ENCODE assay signal across 25 cellular contexts in genomic region chr4:152523731-152524130, GRCh38. TPM values are rescaled to one million over a fixed set of nuclear protein-coding genes. Genes with fewer than 3 reads are reported as not detected.
DNase-seq lines count a peak whose midpoint lies in the region; ATAC-seq, FAIRE-seq and TF ChIP-seq lines count a peak whose summit lies in the region.
"Had no signal": no experiment of that assay in that cellular context is flagged by ENCODE, and none has a peak within 500 bp of the region (broad histone marks: within the 10 kb centered on the region; RNA-seq: fewer than 3 reads in every experiment).

No MANE protein-coding gene starts in this region.

- POLR2A ChIA-PET in GM12878 (lab: Charles Lee) = interaction anchor here (0.8 to 4.3 kb wide), 10 partner anchors 10 to 54 kb away, joined by 3 to 37 read pairs (median 8); partner anchors contain the start of gene FBXW7
- POLR2A ChIA-PET in SK-N-SH (lab: Yijun Ruan, JAX) = no interaction called here

- TF ChIP-seq CTCF in GM12878 (IDR thresholded peaks at IDR 0.05 in 2 of 3, conservative IDR thresholded peaks at IDR 0.05 in 1 of 3; ENCODE audit: control insufficient read depth in 2 of 3, extremely low read depth in 1 of 3, insufficient read depth in 1 of 3, low read depth in 3 of 3, low read length in 3 of 3) = no peak
- no peak for TF ChIP-seq CTCF in right lobe of liver (IDR thresholded peaks at IDR 0.05)
- TF ChIP-seq CTCF in kidney (IDR thresholded peaks at IDR 0.05; ENCODE audit: borderline replicate concordance, extremely low read depth, insufficient read depth) = no peak
- TF ChIP-seq CTCF in SK-N-SH (IDR thresholded peaks at IDR 0.05) = no peak

- ATAC-seq in CD4-positive, CD25-positive, alpha-beta regulatory T cell (ENCODE audit: low read depth in 2 of 2) = no peak
- ATAC-seq in GM12878 = no peak
- ATAC-seq in right lobe of liver = peak; percentile 54 to 76 (median 68)
- ATAC-seq: A549, GM23338 had no signal

- DNase-seq in CD4-positive, CD25-positive, alpha-beta regulatory T cell = no peak
- DNase-seq in GM18507 (ENCODE audit: extremely low spot score, insufficient read length, low read depth) (no peak), GM12878 (ENCODE audit: low read depth, low spot score) (no peak), right lobe of liver (no peak), NAMALWA (ENCODE audit: low spot score) (no peak), kidney (no peak), SK-N-SH (no peak)
- DNase-seq: EL, GF-D8, Kasumi-1, MM.1S, NCI-H1092, NCI-H1436, NCI-H187 treated with DMSO at 0.1 percent for 48 hours, NCI-H345, NCI-H524, NCI-H82, OCI-M1, SJCRH30 had no signal

- H3K36me3 ChIP-seq in CD4-positive, CD25-positive, alpha-beta regulatory T cell (ENCODE audit: control insufficient read depth, insufficient read depth, low read length) = peaks cover 4% of the 10 kb centered on the region
- peaks cover 0 to 16% of the 10 kb centered on the region in 2 experiments; a peak in 2 of 4 replicates for H3K36me3 ChIP-seq in GM12878 (ENCODE audit: control insufficient read depth in 2 of 2, insufficient read depth in 2 of 2, low read length in 1 of 2)
- no peaks in the 10 kb centered on the region for H3K36me3 ChIP-seq in right lobe of liver
- H3K36me3 ChIP-seq in kidney (ENCODE audit: control insufficient read depth in 1 of 2, insufficient read depth in 2 of 2, low read length in 2 of 2) = no peaks in the 10 kb centered on the region
- no peaks in the 10 kb centered on the region for H3K36me3 ChIP-seq in SK-N-SH (replicated peaks in 1 of 2; ENCODE audit: control insufficient read depth in 1 of 2, insufficient read depth in 2 of 2, low read length in 1 of 2)
- H3K36me3 ChIP-seq: HAP-1, SJCRH30 had no signal

- peaks cover 0 to 2% (median 0%) of the 10 kb centered on the region in 7 donors for H3K9me3 Mint-ChIP-seq in CD4-positive, CD25-positive, alpha-beta regulatory T cell
- H3K9me3 Mint-ChIP-seq: GM23338 had no signal

- intact Hi-C loops in GM12878 (cut with micrococcal nuclease; ENCODE audit: unreplicated experiment) = no loop called here
- intact Hi-C loops in right lobe of liver (cut with DNase I) = no loop called here
- intact Hi-C loops in kidney (cut with DNase I) = no loop called here

- peaks cover 5% of the 10 kb centered on the region for H3F3A ChIP-seq in SK-N-SH (replicated peaks; ENCODE audit: insufficient read depth)

- peak overlapping the region in 1 of 4 donors; percentile 17 for H3K4me3 Mint-ChIP-seq in CD4-positive, CD25-positive, alpha-beta regulatory T cell
- H3K4me3 Mint-ChIP-seq: B cell, CD14-positive monocyte, GM23338 had no signal

- peak overlapping the region; percentile 16 for H3K4me3 ChIP-seq in CD4-positive, CD25-positive, alpha-beta regulatory T cell (ENCODE audit: low read depth, low read length)
- no peak overlapping the region for H3K4me3 ChIP-seq in GM12878
- no peak overlapping the region for H3K4me3 ChIP-seq in right lobe of liver
- no peak overlapping the region for H3K4me3 ChIP-seq in kidney (ENCODE audit: low read length in 2 of 2)
- no peak overlapping the region for H3K4me3 ChIP-seq in SK-N-SH (ENCODE audit: low read depth in 2 of 2, low read length in 1 of 2)
- H3K4me3 ChIP-seq: A549, GM23338, HAP-1, SJCRH30 had no signal

- peak overlapping the region; percentile 10 for H3K27ac ChIP-seq in CD4-positive, CD25-positive, alpha-beta regulatory T cell (ENCODE audit: insufficient read depth, low read length, poor library complexity, severe bottlenecking)
- H3K27ac ChIP-seq in GM12878 (ENCODE audit: control insufficient read depth, insufficient read depth) (peak overlapping the region; percentile 37), right lobe of liver (no peak overlapping the region), kidney (ENCODE audit: low read depth in 2 of 2, low read length in 2 of 2) (no peak overlapping the region), SK-N-SH (ENCODE audit: low read depth in 2 of 2, low read length in 1 of 2) (no peak overlapping the region)
- H3K27ac ChIP-seq: A549, SJCRH30 had no signal

- no peaks in the 10 kb centered on the region for H3K9me2 ChIP-seq in SK-N-SH

- WGBS in GM12878 (ENCODE audit: insufficient coverage, insufficient replicate concordance, low lambda C conversion rate, missing lambda C conversion rate) = 35% methylated on average over 1 of the region's 1 CpG
- 16% methylated on average over 1 of the region's 1 CpG for WGBS in right lobe of liver (ENCODE audit: insufficient coverage, low coverage, low lambda C conversion rate, missing lambda C conversion rate)
- WGBS in SK-N-SH (ENCODE audit: low lambda C conversion rate) = 68% methylated on average over 1 of the region's 1 CpG

- H4K20me1 ChIP-seq in GM12878 (ENCODE audit: control insufficient read depth, insufficient read depth) (no peaks in the 10 kb centered on the region), SK-N-SH (ENCODE audit: insufficient read depth) (peaks cover 34% of the 10 kb centered on the region)

- in situ Hi-C loops in GM12878 (cut with MboI) = no loop called here

- CTCF ChIA-PET in GM12878 (lab: Yijun Ruan, JAX) (interaction anchor here (0.8 to 8.3 kb wide), 13 partner anchors 8 to 117 kb away, joined by 3 to 80 read pairs (median 6); partner anchors contain the start of gene FBXW7), SK-N-SH (lab: Yijun Ruan, JAX) (interaction anchor here (0.6 to 4.3 kb wide), 3 partner anchors 9 to 23 kb away, joined by 3 to 42 read pairs (median 3); no protein-coding TSS in a partner anchor)

- H3K79me2 ChIP-seq in GM12878 (ENCODE audit: control insufficient read depth, insufficient read depth, low read length) (peaks cover 96% of the 10 kb centered on the region), SK-N-SH (ENCODE audit: insufficient read depth) (peaks cover 100% of the 10 kb centered on the region)

- H3K36me3 Mint-ChIP-seq in CD4-positive, CD25-positive, alpha-beta regulatory T cell = peaks cover 34% of the 10 kb centered on the region

- no peaks in the 10 kb centered on the region for H3K27me3 ChIP-seq in CD4-positive, CD25-positive, alpha-beta regulatory T cell (ENCODE audit: control insufficient read depth, insufficient read depth, low read length)
- H3K27me3 ChIP-seq in GM12878 (replicated peaks in 1 of 2; ENCODE audit: control insufficient read depth in 2 of 2, insufficient read depth in 2 of 2, low read length in 1 of 2) = no peaks in the 10 kb centered on the region
- H3K27me3 ChIP-seq in right lobe of liver = no peaks in the 10 kb centered on the region
- no peaks in the 10 kb centered on the region for H3K27me3 ChIP-seq in SK-N-SH (ENCODE audit: insufficient read depth)
- H3K27me3 ChIP-seq: SJCRH30 had no signal

- RAD21 ChIA-PET in GM12878 (lab: Charles Lee; ENCODE audit: unreplicated experiment) = interaction anchor here (1.0 to 7.2 kb wide), 15 partner anchors 8 to 211 kb away, joined by 3 to 114 read pairs (median 6); partner anchors contain the start of gene FBXW7

- TF ChIP-seq RAD21 in GM12878 (IDR thresholded peaks at IDR 0.05; ENCODE audit: insufficient read depth, low read depth, low read length) (no peak), SK-N-SH (IDR thresholded peaks at IDR 0.05; ENCODE audit: low read length) (no peak)

- no peak for TF ChIP-seq EP300 in GM12878 (IDR thresholded peaks at IDR 0.05; ENCODE audit: borderline replicate concordance in 1 of 2, control insufficient read depth in 1 of 2, low read depth in 2 of 2, low read length in 2 of 2)
- no peak for TF ChIP-seq EP300 in SK-N-SH (IDR thresholded peaks at IDR 0.05; ENCODE audit: borderline replicate concordance in 1 of 2, low read depth in 1 of 2, low read length in 1 of 2)

- H3K9me3 ChIP-seq in CD4-positive, CD25-positive, alpha-beta regulatory T cell (ENCODE audit: control insufficient read depth in 2 of 2, low read length in 2 of 2) = no peaks in the 10 kb centered on the region
- H3K9me3 ChIP-seq in GM12878 (replicated peaks; ENCODE audit: control insufficient read depth, insufficient read depth, low read length) = peaks cover 6% of the 10 kb centered on the region
- H3K9me3 ChIP-seq in right lobe of liver = no peaks in the 10 kb centered on the region
- H3K9me3 ChIP-seq in kidney (ENCODE audit: control insufficient read depth in 1 of 2, low read length in 2 of 2) = no peaks in the 10 kb centered on the region
- H3K9me3 ChIP-seq in SK-N-SH = no peaks in the 10 kb centered on the region
- H3K9me3 ChIP-seq: A549, HAP-1, SJCRH30 had no signal

- H3K27ac Mint-ChIP-seq in CD4-positive, CD25-positive, alpha-beta regulatory T cell = peak overlapping the region in 1 of 3 donors; percentile 60
- H3K27ac Mint-ChIP-seq: B cell, CD14-positive monocyte, GM23338 had no signal

- TF ChIP-seq POLR2A in GM12878 (IDR thresholded peaks at IDR 0.05; ENCODE audit: low read depth, low read length) (no peak), right lobe of liver (IDR thresholded peaks at IDR 0.05) (no peak)

- no peaks in the 10 kb centered on the region for H3K27me3 Mint-ChIP-seq in CD4-positive, CD25-positive, alpha-beta regulatory T cell
- H3K27me3 Mint-ChIP-seq: B cell had no signal

- peaks cover 47% of the 10 kb centered on the region for H3K4me1 ChIP-seq in CD4-positive, CD25-positive, alpha-beta regulatory T cell (ENCODE audit: control insufficient read depth, insufficient read depth, low read length, poor library complexity, severe bottlenecking)
- peaks cover 50% of the 10 kb centered on the region for H3K4me1 ChIP-seq in GM12878 (ENCODE audit: control insufficient read depth, insufficient read depth, low read length)
- H3K4me1 ChIP-seq in right lobe of liver = peaks cover 0 to 13% (median 5%) of the 10 kb centered on the region in 4 donors
- no peaks in the 10 kb centered on the region for H3K4me1 ChIP-seq in kidney (ENCODE audit: control insufficient read depth in 1 of 2, insufficient read depth in 1 of 2, low read depth in 1 of 2, low read length in 2 of 2)
- H3K4me1 ChIP-seq in SK-N-SH (ENCODE audit: control insufficient read depth in 1 of 2, insufficient read depth in 2 of 2, low read depth in 1 of 2, low read length in 1 of 2) = peaks cover 2 to 4% of the 10 kb centered on the region in 2 experiments; a peak in 2 of 4 replicates
- H3K4me1 ChIP-seq: SJCRH30 had no signal

- H3K4me1 Mint-ChIP-seq in CD4-positive, CD25-positive, alpha-beta regulatory T cell = peaks cover 60 to 81% (median 72%) of the 10 kb centered on the region in 4 donors

- no TSS peak for BruUV-seq in GM12878 (replicated peaks; lab: Mats Ljungman, UMichigan)

- no peak overlapping the region for H2AFZ ChIP-seq in GM12878 (ENCODE audit: control insufficient read depth, low read depth, low read length)
- H2AFZ ChIP-seq in SK-N-SH (ENCODE audit: low read depth) = no peak overlapping the region
- H2AFZ ChIP-seq: GM23338 had no signal

- 0 out of 2 replicates have a peak overlapping the region, but pooled peaks have one; percentile 4 for H3K9ac ChIP-seq in GM12878 (ENCODE audit: control insufficient read depth, insufficient read depth, low read length)
- no peak overlapping the region for H3K9ac ChIP-seq in kidney (ENCODE audit: low read length in 2 of 2)
- no peak overlapping the region for H3K9ac ChIP-seq in SK-N-SH

- SMC1A ChIA-PET in GM12878 (lab: Charles Lee; ENCODE audit: uncharacterized antibody, unreplicated experiment) = interaction anchor here (0.5 to 8.9 kb wide), 23 partner anchors 8 to 313 kb away, joined by 3 to 113 read pairs (median 5); partner anchors contain the start of gene FBXW7

- peak overlapping the region; percentile 84 for H3K4me2 ChIP-seq in GM12878 (ENCODE audit: control insufficient read depth, insufficient read depth)
- H3K4me2 ChIP-seq in SK-N-SH = no peak overlapping the region
- H3K4me2 ChIP-seq: A549, GM23338 had no signal

- FAIRE-seq in GM18507 (lab: Jason Lieb, UNC) (peak; percentile 69), GM12878 (lab: Jason Lieb, UNC) (peak; percentile 27), kidney (lab: Jason Lieb, UNC) (no peak)
- FAIRE-seq: A549, RCC 7860 had no signal

RNA-seq across cellular contexts. Expression of gene FBXW7, which starts 12.2 kb away (rescaled TPM):
- total RNA-seq in CD4-positive, CD25-positive, alpha-beta regulatory T cell = 146 TPM
- 10 to 100 TPM; 43.8 to 50.7 (median 47.4) TPM for polyA plus RNA-seq in CD4-positive, CD25-positive, alpha-beta regulatory T cell
- total RNA-seq in GM12878 (2013; cell fraction: nucleolus; rRNA removed) = 401 and 420 TPM in 2 replicates
- total RNA-seq in GM12878 (2014; rRNA removed) (56.4 and 73.7 TPM in 2 replicates), GM12878 (2014; rRNA removed; fragmentation: Illumina TruSeq; extraction: Trizol) (118 and 122 TPM in 2 replicates), GM12878 (2021) (60.4 and 61.3 TPM in 2 replicates), right lobe of liver (10 to 100 TPM; 12.9 to 25.5 (median 17.6) TPM), kidney (64.0 TPM)
- 43.9 TPM for polyA plus RNA-seq in GM12878 (2011; ENCODE audit: low read depth)
- polyA plus RNA-seq in GM12878 (2011; rRNA removed) (51.9 and 67.4 TPM in 2 replicates), GM12878 (2014; fragmentation: Illumina TruSeq; extraction: Trizol) (55.8 and 82.0 TPM in 2 replicates), GM12878 (2014; fragmentation: Nextera tagmentation; extraction: Ambion mirVana) (10 to 100 TPM; 40.2 to 42.5 TPM), GM12878 (2014; rRNA removed) (34.6 and 42.0 TPM in 2 replicates), GM12878 (2016; fragmentation: Nextera tagmentation; extraction: Ambion mirVana) (10 to 100 TPM; 35.8 to 37.4 TPM), kidney (ENCODE audit: insufficient read depth, low read depth, low replicate concordance) (5.5 TPM), SK-N-SH (2012; rRNA removed) (7.7 and 11.4 TPM in 2 replicates)
- 14.5 and 19.1 TPM in 2 replicates for polyA plus RNA-seq in GM12878 (2011; cell fraction: cytosol; rRNA removed)
- polyA plus RNA-seq in GM12878 (2011; cell fraction: nucleus; rRNA removed) = 95.0 and 104 TPM in 2 replicates
- polyA plus RNA-seq in GM12878 (2012) = 48.5 and 61.3 TPM in 2 replicates
- polyA minus RNA-seq in GM12878 (2011; rRNA and poly(A)+ RNA removed) = 87.7 and 134 TPM in 2 replicates
- 21.4 and 22.9 TPM in 2 replicates for polyA minus RNA-seq in GM12878 (2011; cell fraction: cytosol; rRNA and poly(A)+ RNA removed)
- polyA minus RNA-seq in GM12878 (2011; cell fraction: nucleus; rRNA and poly(A)+ RNA removed) = 101 and 142 TPM in 2 replicates
- 8.5 and 11.5 TPM in 2 replicates for polyA plus RNA-seq in SK-N-SH (2012; cell fraction: cytosol; rRNA removed)
- polyA plus RNA-seq in SK-N-SH (2012; cell fraction: nucleus; rRNA removed) = 11.7 and 34.5 TPM in 2 replicates

Comparison
In these comparisons a context has a peak if more than half of its experiments do, and no peak if none do; other contexts are left out.
1. ATAC-seq: peak in right lobe of liver (4 of 4); none in CD4-positive, CD25-positive, alpha-beta regulatory T cell (0 of 2) and GM12878 (single experiment).
2. H3K27ac ChIP-seq: peak in CD4-positive, CD25-positive, alpha-beta regulatory T cell (single experiment) and GM12878 (single experiment); none in right lobe of liver (0 of 3), kidney (0 of 2) and SK-N-SH (0 of 2).